Comparison of ENCODE assay signal across 8 cellular contexts in genomic region chrX:39261446-39262147, GRCh38.
DNase-seq lines count a peak whose midpoint lies in the region; ATAC-seq and TF ChIP-seq lines count a peak whose summit lies in the region.

No MANE protein-coding gene starts in this region.

- H3K27ac Mint-ChIP-seq in mesothelial cell of epicardium = no peak overlapping the region

- H3K4me1 ChIP-seq in OCI-LY1 (ENCODE audit: insufficient read depth, low read length, severe bottlenecking) = no peaks in the 10 kb centered on the region

- H3K36me3 ChIP-seq in OCI-LY1 (ENCODE audit: insufficient read depth, low read length) = no peaks in the 10 kb centered on the region

- no peak overlapping the region for H3K27ac ChIP-seq in OCI-LY1 (ENCODE audit: low read depth, low read length, poor library complexity, severe bottlenecking)

- H3K27me3 Mint-ChIP-seq in mesothelial cell of epicardium (ENCODE audit: low read depth) = no peaks in the 10 kb centered on the region

- H3K4me3 ChIP-seq in OCI-LY1 (ENCODE audit: low read depth, low read length, poor library complexity, severe bottlenecking) = no peak overlapping the region

- H3K4me2 ChIP-seq in OCI-LY1 (ENCODE audit: low read length) = no peak overlapping the region

- H3K9me3 ChIP-seq in OCI-LY1 (ENCODE audit: low read length) = no peaks in the 10 kb centered on the region

- H3K4me3 Mint-ChIP-seq in mesothelial cell of epicardium = no peak overlapping the region

- no peak overlapping the region for H2AFZ ChIP-seq in OCI-LY1 (ENCODE audit: low read length)

- TF ChIP-seq CTCF in OCI-LY1 (IDR thresholded peaks at IDR 0.05; ENCODE audit: low read length) (peak; percentile 51), mesothelial cell of epicardium (IDR thresholded peaks at IDR 0.05; ENCODE audit: unreplicated experiment) (peak; percentile 36)

- H3K79me2 ChIP-seq in OCI-LY1 (ENCODE audit: insufficient read depth, low read length) = no peaks in the 10 kb centered on the region

- H3K4me1 Mint-ChIP-seq in mesothelial cell of epicardium = peaks cover 2% of the 10 kb centered on the region

- H3K27me3 ChIP-seq in OCI-LY1 (ENCODE audit: insufficient read depth, low read length) = no peaks in the 10 kb centered on the region

- no peaks in the 10 kb centered on the region for H3K9me2 ChIP-seq in OCI-LY1 (ENCODE audit: low read depth, low read length)

- ATAC-seq in HG03354 (IDR thresholded peaks at IDR 0.05; ENCODE audit: poor library complexity, severe bottlenecking, unreplicated experiment) = peak; percentile 54
- no peak for ATAC-seq in GM19023 (IDR thresholded peaks at IDR 0.05; ENCODE audit: unreplicated experiment)
- no peak for ATAC-seq in HG03565 (IDR thresholded peaks at IDR 0.05; ENCODE audit: unreplicated experiment)

- DNase-seq in NCI-H2171 treated with DMSO at 0.1 percent for 48 hours (lab: John Stamatoyannopoulos, UW) (peak; percentile 34), NCI-H2171 (lab: John Stamatoyannopoulos, UW) (no peak), cerebellar cortex (ENCODE audit: low spot score) (peak; percentile 22), mesothelial cell of epicardium (ENCODE audit: low spot score in 2 of 2, unreplicated experiment in 2 of 2) (no peak)

- H3K36me3 Mint-ChIP-seq in mesothelial cell of epicardium = no peaks in the 10 kb centered on the region

- H3F3A ChIP-seq in OCI-LY1 (ENCODE audit: insufficient read depth, low read length) = no peaks in the 10 kb centered on the region

- H3K9me3 Mint-ChIP-seq in mesothelial cell of epicardium = peaks cover 21% of the 10 kb centered on the region

- no peaks in the 10 kb centered on the region for H4K20me1 ChIP-seq in OCI-LY1 (ENCODE audit: insufficient read depth, low read length)

- H3K9ac ChIP-seq in OCI-LY1 (ENCODE audit: low read length) = no peak overlapping the region

Comparison
In these comparisons a context has a peak if more than half of its experiments do, and no peak if none do; other contexts are left out.
1. DNase-seq: peak in NCI-H2171 treated with DMSO at 0.1 percent for 48 hours (single experiment) and cerebellar cortex (single experiment); none in NCI-H2171 (single experiment) and mesothelial cell of epicardium (0 of 2).